9 cellular contexts compared by ENCODE assay signal in genomic region chrX:38192007-38192625, GRCh38. TPM values are rescaled to one million over a fixed set of nuclear protein-coding genes. Genes with fewer than 3 reads are reported as not detected.
A peak's percentile ranks its signal among the peaks of the same experiment; 100 is the strongest.
DNase-seq lines count a peak whose midpoint lies in the region; ATAC-seq, FAIRE-seq and TF ChIP-seq lines count a peak whose summit lies in the region.
"Had no signal": no experiment of that assay in that cellular context is flagged by ENCODE, and none has a peak within 500 bp of the region (broad histone marks: within the 10 kb centered on the region; RNA-seq: fewer than 3 reads in every experiment).

No MANE protein-coding gene starts in this region.

- H3K27me3 Mint-ChIP-seq in activated CD4-positive, alpha-beta T cell treated with anti-CD3 and anti-CD28 coated beads for 36 hours = peaks cover 2% of the 10 kb centered on the region
- H3K27me3 Mint-ChIP-seq in activated CD4-positive, alpha-beta T cell treated with anti-CD3 and anti-CD28 coated beads, Interleukin-2, amount 10 ng/mL, durations not matched to agents 24 days and 14 days = peaks cover 5% of the 10 kb centered on the region
- H3K27me3 Mint-ChIP-seq in stimulated activated naive B cell treated with anti-CD40 and anti-IgM and Interleukin-4, amounts not matched to agents 10 μg/mL and 1 μg/mL and 100 μg/mL, for 72 hours = peaks cover 6 to 22% of the 10 kb centered on the region in 2 donors

- H3K36me3 ChIP-seq in esophagus muscularis mucosa = no peaks in the 10 kb centered on the region
- H3K36me3 ChIP-seq: neutrophil had no signal

- H3K9me3 Mint-ChIP-seq in activated CD4-positive, alpha-beta T cell treated with anti-CD3 and anti-CD28 coated beads for 36 hours (ENCODE audit: low read depth) = no peaks in the 10 kb centered on the region
- no peaks in the 10 kb centered on the region for H3K9me3 Mint-ChIP-seq in activated CD4-positive, alpha-beta T cell treated with anti-CD3 and anti-CD28 coated beads, Interleukin-2, amount 10 ng/mL, durations not matched to agents 24 days and 14 days
- no peaks in the 10 kb centered on the region for H3K9me3 Mint-ChIP-seq in stimulated activated naive B cell treated with anti-CD40 and anti-IgM and Interleukin-4, amounts not matched to agents 10 μg/mL and 1 μg/mL and 100 μg/mL, for 72 hours

- peak in 2 of 3 experiments; percentile 22 to 42 for TF ChIP-seq CTCF in esophagus muscularis mucosa (IDR thresholded peaks at IDR 0.05)

- 51% methylated on average over 5 of the region's 5 CpGs for WGBS in esophagus muscularis mucosa

- FAIRE-seq in frontal cortex (lab: Jason Lieb, UNC) = no peak

- H3K4me1 Mint-ChIP-seq in activated CD4-positive, alpha-beta T cell treated with anti-CD3 and anti-CD28 coated beads for 36 hours = no peaks in the 10 kb centered on the region
- H3K4me1 Mint-ChIP-seq in activated CD4-positive, alpha-beta T cell treated with anti-CD3 and anti-CD28 coated beads, Interleukin-2, amount 10 ng/mL, durations not matched to agents 24 days and 14 days = no peaks in the 10 kb centered on the region
- H3K4me1 Mint-ChIP-seq in stimulated activated naive B cell treated with anti-CD40 and anti-IgM and Interleukin-4, amounts not matched to agents 10 μg/mL and 1 μg/mL and 100 μg/mL, for 72 hours = no peaks in the 10 kb centered on the region

- peak; percentile 10 for DNase-seq in activated CD4-positive, alpha-beta T cell treated with anti-CD3 and anti-CD28 coated beads for 36 hours
- DNase-seq in activated CD4-positive, alpha-beta T cell treated with anti-CD3 and anti-CD28 coated beads, Interleukin-2, amount 10 ng/mL, durations not matched to agents 24 days and 14 days = no peak
- DNase-seq in NCI-H460 (ENCODE audit: extremely low read depth, low read depth) (peak; percentile 19), esophagus muscularis mucosa (ENCODE audit: extremely low spot score) (no peak), frontal cortex (ENCODE audit: low spot score in 2 of 2) (no peak)
- DNase-seq in stimulated activated naive B cell treated with anti-CD40 and anti-IgM and Interleukin-4, amounts not matched to agents 10 μg/mL and 1 μg/mL and 100 μg/mL, for 72 hours = no peak
- DNase-seq in activated effector memory CD4-positive, alpha-beta T cell treated with anti-CD3 and anti-CD28 coated beads, Interleukin-2, amount 50 U/mL, for 16 hours = no peak

- H3K27ac ChIP-seq in esophagus muscularis mucosa (replicated peaks in 1 of 4) = no peak overlapping the region
- H3K27ac ChIP-seq: neutrophil had no signal

- no peaks in the 10 kb centered on the region for H3K27me3 ChIP-seq in esophagus muscularis mucosa
- H3K27me3 ChIP-seq: neutrophil had no signal

- no peak for TF ChIP-seq POLR2A in esophagus muscularis mucosa (IDR thresholded peaks at IDR 0.05; ENCODE audit: low read depth)

- CTCF ChIA-PET in activated CD4-positive, alpha-beta T cell treated with anti-CD3 and anti-CD28 coated beads for 36 hours (lab: Charles Lee) = interaction anchor here (0.6 to 2.1 kb wide), 2 partner anchors 18 to 134 kb away, joined by 3 to 5 read pairs; partner anchors contain the start of gene RPGR

- no peak overlapping the region for H3K27ac Mint-ChIP-seq in activated CD4-positive, alpha-beta T cell treated with anti-CD3 and anti-CD28 coated beads for 36 hours
- no peak overlapping the region for H3K27ac Mint-ChIP-seq in activated CD4-positive, alpha-beta T cell treated with anti-CD3 and anti-CD28 coated beads, Interleukin-2, amount 10 ng/mL, durations not matched to agents 24 days and 14 days
- H3K27ac Mint-ChIP-seq in stimulated activated naive B cell treated with anti-CD40 and anti-IgM and Interleukin-4, amounts not matched to agents 10 μg/mL and 1 μg/mL and 100 μg/mL, for 72 hours = no peak overlapping the region

- no peaks in the 10 kb centered on the region for H3K4me1 ChIP-seq in esophagus muscularis mucosa

- no peak overlapping the region for H3K4me3 Mint-ChIP-seq in activated CD4-positive, alpha-beta T cell treated with anti-CD3 and anti-CD28 coated beads for 36 hours
- H3K4me3 Mint-ChIP-seq in activated CD4-positive, alpha-beta T cell treated with anti-CD3 and anti-CD28 coated beads, Interleukin-2, amount 10 ng/mL, durations not matched to agents 24 days and 14 days = no peak overlapping the region
- no peak overlapping the region for H3K4me3 Mint-ChIP-seq in stimulated activated naive B cell treated with anti-CD40 and anti-IgM and Interleukin-4, amounts not matched to agents 10 μg/mL and 1 μg/mL and 100 μg/mL, for 72 hours

- no peak for TF ChIP-seq EP300 in esophagus muscularis mucosa (IDR thresholded peaks at IDR 0.05)

- intact Hi-C loops in activated CD4-positive, alpha-beta T cell treated with anti-CD3 and anti-CD28 coated beads for 36 hours (cut with DNase I, micrococcal nuclease) = loop anchor here in 1 of 2 experiments (10.0 kb wide), 1 partner anchor 143 kb away; no protein-coding TSS in a partner anchor
- intact Hi-C loops in activated CD4-positive, alpha-beta T cell treated with anti-CD3 and anti-CD28 coated beads, Interleukin-2, amount 10 ng/mL, durations not matched to agents 24 days and 14 days (cut with micrococcal nuclease) = no loop called here
- intact Hi-C loops in esophagus muscularis mucosa (cut with DNase I) = no loop called here

- no peak for ATAC-seq in activated CD4-positive, alpha-beta T cell treated with anti-CD3 and anti-CD28 coated beads for 36 hours
- ATAC-seq in stimulated activated naive B cell treated with anti-CD40 and anti-IgM and Interleukin-4, amounts not matched to agents 10 μg/mL and 1 μg/mL and 100 μg/mL, for 72 hours (replicated peaks) = peak; percentile 36 to 56
- ATAC-seq in HG03025 (IDR thresholded peaks at IDR 0.05; ENCODE audit: low FRiP score, unreplicated experiment) = no peak

- H3K4me3 ChIP-seq in esophagus muscularis mucosa = no peak overlapping the region

- H3K36me3 Mint-ChIP-seq in activated CD4-positive, alpha-beta T cell treated with anti-CD3 and anti-CD28 coated beads for 36 hours (ENCODE audit: low read depth) = no peaks in the 10 kb centered on the region
- no peaks in the 10 kb centered on the region for H3K36me3 Mint-ChIP-seq in activated CD4-positive, alpha-beta T cell treated with anti-CD3 and anti-CD28 coated beads, Interleukin-2, amount 10 ng/mL, durations not matched to agents 24 days and 14 days (ENCODE audit: low read depth)
- no peaks in the 10 kb centered on the region for H3K36me3 Mint-ChIP-seq in stimulated activated naive B cell treated with anti-CD40 and anti-IgM and Interleukin-4, amounts not matched to agents 10 μg/mL and 1 μg/mL and 100 μg/mL, for 72 hours

- no peaks in the 10 kb centered on the region for H3K9me3 ChIP-seq in esophagus muscularis mucosa
- H3K9me3 ChIP-seq: neutrophil had no signal

- POLR2A ChIA-PET in activated CD4-positive, alpha-beta T cell treated with anti-CD3 and anti-CD28 coated beads for 36 hours (lab: Charles Lee) = no interaction called here

RNA-seq across cellular contexts. Expression of gene SRPX, which starts 28.6 kb away (rescaled TPM):
- not detected for total RNA-seq in activated CD4-positive, alpha-beta T cell treated with anti-CD3 and anti-CD28 coated beads for 36 hours
- not detected in 2 replicates for total RNA-seq in activated CD4-positive, alpha-beta T cell treated with anti-CD3 and anti-CD28 coated beads, Interleukin-2, amount 10 ng/mL, durations not matched to agents 24 days and 14 days
- 78.0 and 85.8 TPM in 2 replicates for total RNA-seq in NCI-H460 (2014; rRNA removed; shearing (Covaris generic))
- polyA plus RNA-seq in NCI-H460 (2014; cell fraction: nucleus; rRNA removed) = 97.2 and 115 TPM in 2 replicates
- total RNA-seq in esophagus muscularis mucosa = 10 to 100 TPM; 40.7 to 95.3 (median 79.7) TPM
- 2.4 TPM for total RNA-seq in frontal cortex

Comparison
In these comparisons a context has a peak if more than half of its experiments do, and no peak if none do; other contexts are left out.
1. DNase-seq: peak in activated CD4-positive, alpha-beta T cell treated with anti-CD3 and anti-CD28 coated beads for 36 hours (single experiment) and NCI-H460 (single experiment); none in activated CD4-positive, alpha-beta T cell treated with anti-CD3 and anti-CD28 coated beads, Interleukin-2, amount 10 ng/mL, durations not matched to agents 24 days and 14 days (single experiment), esophagus muscularis mucosa (single experiment), stimulated activated naive B cell treated with anti-CD40 and anti-IgM and Interleukin-4, amounts not matched to agents 10 μg/mL and 1 μg/mL and 100 μg/mL, for 72 hours (single experiment), frontal cortex (0 of 2) and activated effector memory CD4-positive, alpha-beta T cell treated with anti-CD3 and anti-CD28 coated beads, Interleukin-2, amount 50 U/mL, for 16 hours (single experiment).
2. ATAC-seq: peak in stimulated activated naive B cell treated with anti-CD40 and anti-IgM and Interleukin-4, amounts not matched to agents 10 μg/mL and 1 μg/mL and 100 μg/mL, for 72 hours (2 of 2); none in activated CD4-positive, alpha-beta T cell treated with anti-CD3 and anti-CD28 coated beads for 36 hours (single experiment) and HG03025 (single experiment).
3. RNA of gene SRPX, which starts 28.6 kb away (total RNA-seq): 40.7 to 95.3 TPM in esophagus muscularis mucosa and 78.0 to 85.8 TPM in NCI-H460; 2.4 TPM in frontal cortex (single experiment), not detected in activated CD4-positive, alpha-beta T cell treated with anti-CD3 and anti-CD28 coated beads for 36 hours and not detected in activated CD4-positive, alpha-beta T cell treated with anti-CD3 and anti-CD28 coated beads, Interleukin-2, amount 10 ng/mL, durations not matched to agents 24 days and 14 days; every median in the first group is over 10 times any median in the second.